ENCODE assay signal across 10 cellular contexts in the genomic region with DNA sequence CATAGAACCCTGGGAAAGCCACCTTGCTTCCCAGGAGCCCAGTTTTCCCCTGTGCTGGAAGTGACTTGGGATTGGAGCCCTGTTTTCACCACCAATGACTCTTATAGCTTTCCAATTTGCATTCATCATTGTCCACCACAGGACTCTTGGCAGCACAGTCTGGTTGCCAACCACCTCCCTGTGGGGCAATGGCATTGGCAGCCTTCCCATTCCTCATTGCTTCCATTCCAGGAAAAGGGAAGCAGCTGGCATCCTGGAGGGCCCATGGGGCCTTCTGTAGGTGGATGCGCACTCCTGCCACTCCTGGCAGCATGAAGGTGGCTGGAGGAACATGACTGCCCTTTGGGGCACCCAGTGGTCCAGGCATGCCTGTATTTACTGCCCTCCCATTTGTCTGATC. TPM values are rescaled to one million over a fixed set of nuclear protein-coding genes. Genes with fewer than 3 reads are reported as not detected.
A peak's percentile ranks its signal among the peaks of the same experiment; 100 is the strongest.
DNase-seq lines count a peak whose midpoint lies in the region; ATAC-seq and TF ChIP-seq lines count a peak whose summit lies in the region.
"Had no signal": no experiment of that assay in that cellular context is flagged by ENCODE, and none has a peak within 500 bp of the region (broad histone marks: within the 10 kb centered on the region; RNA-seq: fewer than 3 reads in every experiment).

No MANE protein-coding gene starts in this region.

- WGBS in prostate gland = 90% methylated on average over 1 of the region's 1 CpG

- no peak overlapping the region for H3K27ac ChIP-seq in prostate gland

- TF ChIP-seq CTCF in prostate gland (IDR thresholded peaks at IDR 0.05) = no peak

- intact Hi-C loops in prostate gland (cut with DNase I) = no loop called here

- TF ChIP-seq POLR2A in prostate gland (IDR thresholded peaks at IDR 0.05) = no peak

- peak; percentile 1 for DNase-seq in DMS153 treated with DMSO at 0.1 percent for 48 hours (lab: John Stamatoyannopoulos, UW; ENCODE audit: unreplicated experiment)
- peak; percentile 81 for DNase-seq in NCI-H345 (lab: John Stamatoyannopoulos, UW)
- peak; percentile 60 for DNase-seq in epidermal melanocyte (ENCODE audit: insufficient read length, low spot score)
- DNase-seq in prostate gland (ENCODE audit: low spot score) = peak; percentile 35
- no peak for DNase-seq in activated CD4-positive, alpha-beta T cell treated with anti-CD3 and anti-CD28 coated beads, Interleukin-2, amount 50 U/mL, for 4 hours
- DNase-seq in iPS-NIHi11 (ENCODE audit: low spot score) = no peak
- DNase-seq in NCI-H2227 (lab: John Stamatoyannopoulos, UW; ENCODE audit: unreplicated experiment) = no peak
- DNase-seq: naive B cell, NCI-H1417 had no signal

- ATAC-seq in GM18511 (IDR thresholded peaks at IDR 0.05; ENCODE audit: unreplicated experiment) = no peak

- H3K4me3 ChIP-seq in prostate gland = no peak overlapping the region

- H3K9me3 ChIP-seq in prostate gland = no peaks in the 10 kb centered on the region

- H3K4me1 ChIP-seq in prostate gland (replicated peaks) = peaks cover 10% of the 10 kb centered on the region

- no peaks in the 10 kb centered on the region for H3K36me3 ChIP-seq in prostate gland

- no peaks in the 10 kb centered on the region for H3K27me3 ChIP-seq in prostate gland (replicated peaks; ENCODE audit: insufficient read depth)

RNA-seq across cellular contexts. Expression of gene FEM1B, which starts 57.7 kb away (rescaled TPM):
- 10 to 100 TPM; 46.0 to 50.0 TPM for total RNA-seq in prostate gland

Comparison
In these comparisons a context has a peak if more than half of its experiments do, and no peak if none do; other contexts are left out.
1. DNase-seq: peak in DMS153 treated with DMSO at 0.1 percent for 48 hours (single experiment), NCI-H345 (single experiment), epidermal melanocyte (single experiment) and prostate gland (single experiment); none in activated CD4-positive, alpha-beta T cell treated with anti-CD3 and anti-CD28 coated beads, Interleukin-2, amount 50 U/mL, for 4 hours (0 of 2), iPS-NIHi11 (single experiment) and NCI-H2227 (single experiment).